ENCODE assay signal across 27 cellular contexts in the genomic region with DNA sequence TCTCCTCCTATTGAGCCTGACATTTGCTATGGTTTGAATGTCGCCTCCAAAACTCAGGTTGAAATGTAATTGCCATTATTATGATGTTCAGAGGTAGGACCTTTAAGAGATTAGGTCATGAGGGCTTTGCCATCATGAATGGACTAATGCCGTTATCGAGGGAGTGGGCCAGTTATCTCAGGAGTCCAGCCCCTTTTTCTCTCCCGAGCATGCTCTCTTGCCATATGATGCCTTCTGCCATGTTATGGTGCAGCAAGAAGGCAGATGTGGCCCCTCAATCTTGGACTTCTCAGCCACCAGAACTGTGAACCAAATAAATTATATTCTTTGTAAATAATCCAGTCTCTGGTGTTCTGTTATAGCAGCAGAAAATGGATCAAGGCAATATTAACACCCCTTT.
"Had no signal": no experiment of that assay in that cellular context is flagged by ENCODE, and none has a peak within 500 bp of the region (broad histone marks: within the 10 kb centered on the region; RNA-seq: fewer than 3 reads in every experiment).

No MANE protein-coding gene starts in this region.

- H3K27ac ChIP-seq: stomach, suprapubic skin, testis, thoracic aorta, thyroid gland, tibial artery, tibial nerve, transverse colon, upper lobe of left lung, upper lobe of right lung, uterus, vagina had no signal

- FAIRE-seq: urothelium cell line had no signal

- DNase-seq: stimulated activated CD4-positive, alpha-beta T cell treated with anti-CD3 and anti-CD28 coated beads, Interleukin-2, amount 100 ng/mL, for 48 hours; stimulated activated CD4-positive, alpha-beta T cell treated with anti-CD3 and anti-CD28 coated beads, Interleukin-4, amount 100 ng/mL, for 1 hour; stimulated activated CD4-positive, alpha-beta T cell treated with anti-CD3 and anti-CD28 coated beads, Interleukin-4, amount 100 ng/mL, for 24 hours; stimulated activated CD4-positive, alpha-beta T cell treated with anti-CD3 and anti-CD28 coated beads, Interleukin-4, amount 100 ng/mL, for 4 hours; stimulated activated CD8-positive, alpha-beta memory T cell treated with anti-CD3 and anti-CD28 coated beads, Interleukin-4, amount 100 ng/mL, for 48 hours; stimulated activated naive B cell treated with anti-CD40 and anti-IgM and Interleukin-4, amounts not matched to agents 10 μg/mL and 1 μg/mL and 100 μg/mL, for 72 hours; stimulated activated naive CD4-positive, alpha-beta T cell; stimulated activated naive CD4-positive, alpha-beta T cell treated with Interleukin-2 at 50 U/mL for 16 hours; stimulated activated naive CD8-positive, alpha-beta T cell treated with anti-CD3 and anti-CD28 coated beads, Interleukin-15, amount 100 ng/mL, for 72 hours; stimulated activated naive CD8-positive, alpha-beta T cell treated with anti-CD3 and anti-CD28 coated beads, Interleukin-15, Interleukin-2, amounts not matched to agents 100 U/mL and 50 U/mL, for 24 hours; stomach; substantia nigra; testis; thyroid gland; tibial artery; transverse colon; trophoblast cell; upper lobe of left lung; upper lobe of right lung; uterus had no signal

- H3K4me1 ChIP-seq: stomach, suprapubic skin, testis, thyroid gland, tibial artery, tibial nerve, transverse colon, upper lobe of left lung, uterus, vagina had no signal

- H3K4me3 ChIP-seq: stomach, suprapubic skin, testis, thoracic aorta, thyroid gland, tibial artery, tibial nerve, transverse colon, upper lobe of left lung, upper lobe of right lung, uterus, vagina had no signal

- ATAC-seq: stimulated activated effector memory CD8-positive, alpha-beta T cell treated with anti-CD3 and anti-CD28 coated beads, Interleukin-12 subunit alpha, Interleukin-12 subunit beta, amount 100 ng/mL, for 72 hours; stimulated activated memory B cell treated with anti-CD40 and anti-IgM and Interleukin-4, amounts not matched to agents 10 μg/mL and 1 μg/mL and 100 μg/mL, for 72 hours; stimulated activated naive B cell treated with anti-CD40 and anti-IgM and Interleukin-4, amounts not matched to agents 10 μg/mL and 1 μg/mL and 100 μg/mL, for 72 hours; stimulated activated naive CD8-positive, alpha-beta T cell treated with anti-CD3 and anti-CD28 coated beads, Interleukin-15, amount 100 ng/mL, for 72 hours; stimulated activated naive CD8-positive, alpha-beta T cell treated with anti-CD3 and anti-CD28 coated beads, Interleukin-15, Interleukin-2, amounts not matched to agents 100 U/mL and 50 U/mL, for 24 hours; upper lobe of right lung had no signal

- H3K27me3 ChIP-seq: suprapubic skin, testis, thyroid gland, upper lobe of left lung, upper lobe of right lung, vagina had no signal

- H3K9me3 ChIP-seq: stomach, suprapubic skin, testis, thoracic aorta, thyroid gland, tibial artery, tibial nerve, transverse colon, upper lobe of left lung, upper lobe of right lung, uterus, vagina had no signal

- H3K36me3 ChIP-seq: stomach, suprapubic skin, thoracic aorta, thyroid gland, tibial artery, tibial nerve, transverse colon, upper lobe of left lung, upper lobe of right lung, uterus, vagina had no signal
